ENCODE assay signal across 14 cellular contexts in genomic region chr16:89871895-89872294, GRCh38. TPM values are rescaled to one million over a fixed set of nuclear protein-coding genes. Genes with fewer than 3 reads are reported as not detected.
DNase-seq lines count a peak whose midpoint lies in the region; ATAC-seq and TF ChIP-seq lines count a peak whose summit lies in the region.
"Had no signal": no experiment of that assay in that cellular context is flagged by ENCODE, and none has a peak within 500 bp of the region (broad histone marks: within the 10 kb centered on the region; RNA-seq: fewer than 3 reads in every experiment).

No MANE protein-coding gene starts in this region.

- ATAC-seq in Panc1, result no peak
- ATAC-seq: effector memory CD8-positive, alpha-beta T cell; left lobe of liver; stimulated activated memory B cell treated with anti-CD40 and anti-IgM and Interleukin-4, amounts not matched to agents 10 μg/mL and 1 μg/mL and 100 μg/mL, for 72 hours had no signal

- H3K27me3 Mint-ChIP-seq in activated CD4-positive, alpha-beta T cell treated with anti-CD3 and anti-CD28 coated beads, Interleukin-2, amount 10 ng/mL, durations not matched to agents 7 days and 5 days, result no peaks in the 10 kb centered on the region
- no peaks in the 10 kb centered on the region for H3K27me3 Mint-ChIP-seq in CD4-positive, alpha-beta memory T cell
- H3K27me3 Mint-ChIP-seq: effector memory CD8-positive, alpha-beta T cell; stimulated activated memory B cell treated with anti-CD40 and anti-IgM and Interleukin-4, amounts not matched to agents 10 μg/mL and 1 μg/mL and 100 μg/mL, for 72 hours had no signal

- H3K27ac ChIP-seq in CD4-positive, alpha-beta memory T cell (ENCODE audit: low read depth, low read length), result peak overlapping the region; percentile 98
- H3K27ac ChIP-seq in Panc1 (ENCODE audit: low read length) (no peak overlapping the region), hepatocyte (no peak overlapping the region)

- peaks cover 11% of the 10 kb centered on the region for H3K9me3 Mint-ChIP-seq in activated CD4-positive, alpha-beta T cell treated with anti-CD3 and anti-CD28 coated beads, Interleukin-2, amount 10 ng/mL, durations not matched to agents 7 days and 5 days
- peaks cover 0 to 14% (median 4%) of the 10 kb centered on the region in 8 donors for H3K9me3 Mint-ChIP-seq in CD4-positive, alpha-beta memory T cell
- H3K9me3 Mint-ChIP-seq: stimulated activated memory B cell treated with anti-CD40 and anti-IgM and Interleukin-4, amounts not matched to agents 10 μg/mL and 1 μg/mL and 100 μg/mL, for 72 hours had no signal

- DNase-seq in activated CD4-positive, alpha-beta T cell treated with anti-CD3 and anti-CD28 coated beads, Interleukin-2, amount 10 ng/mL, durations not matched to agents 7 days and 5 days, result no peak
- no peak for DNase-seq in activated CD4-positive, alpha-beta T cell treated with anti-CD3 and anti-CD28 coated beads for 4 hours
- no peak for DNase-seq in CD4-positive, alpha-beta memory T cell
- no peak for DNase-seq in Panc1 (ENCODE audit: low read depth, low spot score)
- DNase-seq in hepatocyte (ENCODE audit: low spot score), result no peak
- no peak for DNase-seq in NCI-H2227 (lab: John Stamatoyannopoulos, UW; ENCODE audit: unreplicated experiment)
- DNase-seq in occipital lobe (lab: John Stamatoyannopoulos, UW), result no peak
- DNase-seq in EL, result no peak
- DNase-seq: ACHN, NCI-H82 had no signal

- H4K20me1 ChIP-seq in hepatocyte (ENCODE audit: insufficient read depth, poor library complexity, severe bottlenecking), result peaks cover 20% of the 10 kb centered on the region

- H3K36me3 Mint-ChIP-seq in activated CD4-positive, alpha-beta T cell treated with anti-CD3 and anti-CD28 coated beads, Interleukin-2, amount 10 ng/mL, durations not matched to agents 7 days and 5 days (ENCODE audit: low read depth), result peaks cover 25% of the 10 kb centered on the region
- peaks cover 11 to 19% of the 10 kb centered on the region in 2 donors for H3K36me3 Mint-ChIP-seq in CD4-positive, alpha-beta memory T cell

- peaks cover 10% of the 10 kb centered on the region for H3K36me3 ChIP-seq in CD4-positive, alpha-beta memory T cell (ENCODE audit: insufficient read depth, low read length)
- H3K36me3 ChIP-seq in Panc1 (ENCODE audit: control insufficient read depth, insufficient read depth, low read length), result peaks cover 4% of the 10 kb centered on the region
- H3K36me3 ChIP-seq in hepatocyte (replicated peaks; ENCODE audit: insufficient read depth, low read depth), result peaks cover 3% of the 10 kb centered on the region

- peak overlapping the region; percentile 90 for H3K4me3 Mint-ChIP-seq in activated CD4-positive, alpha-beta T cell treated with anti-CD3 and anti-CD28 coated beads, Interleukin-2, amount 10 ng/mL, durations not matched to agents 7 days and 5 days
- H3K4me3 Mint-ChIP-seq in CD4-positive, alpha-beta memory T cell, result peak overlapping the region in 6 of 8 donors; percentile 12 to 95 (median 60)

- peak overlapping the region; percentile 98 for H3K27ac Mint-ChIP-seq in activated CD4-positive, alpha-beta T cell treated with anti-CD3 and anti-CD28 coated beads, Interleukin-2, amount 10 ng/mL, durations not matched to agents 7 days and 5 days
- H3K27ac Mint-ChIP-seq in CD4-positive, alpha-beta memory T cell, result peak overlapping the region; percentile 36 to 98 (median 96)

- H3K4me1 ChIP-seq in CD4-positive, alpha-beta memory T cell (ENCODE audit: insufficient read depth, low read length), result peaks cover 27% of the 10 kb centered on the region
- H3K4me1 ChIP-seq in Panc1 (ENCODE audit: control insufficient read depth, insufficient read depth, low read length) (peaks cover 3% of the 10 kb centered on the region; the same call in 1 of the 2 replicates), hepatocyte (ENCODE audit: insufficient read depth) (peaks cover 19% of the 10 kb centered on the region)

- no peak overlapping the region for H2AFZ ChIP-seq in hepatocyte

- H3K79me2 ChIP-seq in hepatocyte, result peaks cover 30% of the 10 kb centered on the region

- peaks cover 0 to 3% of the 10 kb centered on the region in 2 donors for H3K9me3 ChIP-seq in CD4-positive, alpha-beta memory T cell (ENCODE audit: control insufficient read depth in 1 of 2, low read length in 2 of 2)
- no peaks in the 10 kb centered on the region for H3K9me3 ChIP-seq in Panc1 (ENCODE audit: control insufficient read depth, insufficient read depth, low read depth, low read length)
- H3K9me3 ChIP-seq in hepatocyte (ENCODE audit: low read depth), result no peaks in the 10 kb centered on the region

- POLR2A ChIA-PET in activated CD4-positive, alpha-beta T cell treated with anti-CD3 and anti-CD28 coated beads, Interleukin-2, amount 10 ng/mL, durations not matched to agents 7 days and 5 days (lab: Charles Lee), result no interaction called here
- POLR2A ChIA-PET in CD4-positive, alpha-beta memory T cell (lab: Charles Lee; ENCODE audit: partially characterized antibody), result interaction anchor here (1.5 to 4.8 kb wide), 7 partner anchors 9 to 171 kb away, joined by 7 to 117 read pairs (median 17); partner anchors contain the start of genes FANCA, SPATA2L and VPS9D1
- POLR2A ChIA-PET in Panc1 (lab: Charles Lee), result no interaction called here

- no peaks in the 10 kb centered on the region for H3K9me2 ChIP-seq in hepatocyte (replicated peaks; ENCODE audit: insufficient read depth)

- WGBS in hepatocyte (ENCODE audit: low lambda C conversion rate, missing lambda C conversion rate), result 90% methylated on average over 9 of the region's 9 CpGs

- peaks cover 17% of the 10 kb centered on the region for H3K4me1 Mint-ChIP-seq in activated CD4-positive, alpha-beta T cell treated with anti-CD3 and anti-CD28 coated beads, Interleukin-2, amount 10 ng/mL, durations not matched to agents 7 days and 5 days
- H3K4me1 Mint-ChIP-seq in CD4-positive, alpha-beta memory T cell, result peaks cover 4 to 26% (median 13%) of the 10 kb centered on the region in 4 donors

- no peak overlapping the region for H3K4me3 ChIP-seq in CD4-positive, alpha-beta memory T cell (ENCODE audit: low read length in 2 of 2)
- H3K4me3 ChIP-seq in Panc1 (ENCODE audit: low read depth in 2 of 2, low read length in 2 of 2), result no peak overlapping the region
- H3K4me3 ChIP-seq in hepatocyte, result no peak overlapping the region
- H3K4me3 ChIP-seq: mucosa of descending colon had no signal

- intact Hi-C loops in CD4-positive, alpha-beta memory T cell (cut with micrococcal nuclease), result loop anchor here (10.0 kb wide), 1 partner anchor 307 kb away; the partner anchor contains the start of gene RPL13
- intact Hi-C loops in Panc1 (cut with micrococcal nuclease; ENCODE audit: unreplicated experiment), result no loop called here

- CTCF ChIA-PET in activated CD4-positive, alpha-beta T cell treated with anti-CD3 and anti-CD28 coated beads, Interleukin-2, amount 10 ng/mL, durations not matched to agents 7 days and 5 days (lab: Charles Lee), result interaction anchor here (0.6 to 1.7 kb wide), 5 partner anchors 11 to 249 kb away, joined by 3 to 11 read pairs (median 4); no protein-coding TSS in a partner anchor
- CTCF ChIA-PET in CD4-positive, alpha-beta memory T cell (lab: Charles Lee; ENCODE audit: partially characterized antibody), result interaction anchor here (4.8 kb wide), 1 partner anchor 10 kb away, joined by 49 read pairs; no protein-coding TSS in a partner anchor
- CTCF ChIA-PET in Panc1 (lab: Charles Lee), result no interaction called here

- TSS peak; percentile 85 for BruUV-seq in Panc1 (replicated peaks; lab: Mats Ljungman, UMichigan)

- TF ChIP-seq CTCF in Panc1 (IDR thresholded peaks at IDR 0.05) (no peak), hepatocyte (IDR thresholded peaks at IDR 0.05; ENCODE audit: poor library complexity) (no peak)

- H3K4me2 ChIP-seq in hepatocyte, result peak overlapping the region; percentile 96

- in situ Hi-C loops in Panc1 (cut with HindIII; ENCODE audit: low pct_unique_long_range_greater_than_20kb, low sequenced_read_pairs), result no loop called here

- H3K27me3 ChIP-seq in CD4-positive, alpha-beta memory T cell (ENCODE audit: insufficient read depth, low read length), result no peaks in the 10 kb centered on the region
- H3K27me3 ChIP-seq in Panc1 (ENCODE audit: control insufficient read depth, insufficient read depth, low read length) (no peaks in the 10 kb centered on the region), hepatocyte (no peaks in the 10 kb centered on the region)

RNA-seq across cellular contexts. Expression of gene TCF25, which starts 1.5 kb away (rescaled TPM):
- total RNA-seq in activated CD4-positive, alpha-beta T cell treated with anti-CD3 and anti-CD28 coated beads, Interleukin-2, amount 10 ng/mL, durations not matched to agents 7 days and 5 days, result 100 to 1,000 TPM; 148 to 168 TPM
- total RNA-seq in CD4-positive, alpha-beta memory T cell, result 100 to 1,000 TPM; 283 to 308 TPM
- 100 to 1,000 TPM in 1 of 2 donors, 10 to 100 TPM in 1; 86.4 to 108 TPM for polyA plus RNA-seq in CD4-positive, alpha-beta memory T cell
- total RNA-seq in Panc1 (2021; ENCODE audit: unreplicated experiment) (144 TPM), hepatocyte (79.3 and 130 TPM in 2 replicates), occipital lobe (136 TPM)
- 163 TPM for polyA plus RNA-seq in Panc1 (2012; ENCODE audit: insufficient read length)
- polyA plus RNA-seq in hepatocyte, result 206 and 256 TPM in 2 replicates

RNA-seq across cellular contexts. Expression of gene SPIRE2, which starts 43.6 kb away (rescaled TPM):
- 1 to 10 TPM; 1.1 to 1.8 TPM for total RNA-seq in activated CD4-positive, alpha-beta T cell treated with anti-CD3 and anti-CD28 coated beads, Interleukin-2, amount 10 ng/mL, durations not matched to agents 7 days and 5 days
- total RNA-seq in CD4-positive, alpha-beta memory T cell, result 1 to 10 TPM; 3.0 to 3.3 TPM
- polyA plus RNA-seq in CD4-positive, alpha-beta memory T cell, result under 1 TPM in 1 of 2 donors, not detected in 1; 0.71 TPM
- total RNA-seq in Panc1 (2021; ENCODE audit: unreplicated experiment) (21.7 TPM), hepatocyte (16.9 and 21.7 TPM in 2 replicates), occipital lobe (17.0 TPM)
- polyA plus RNA-seq in Panc1 (2012; ENCODE audit: insufficient read length), result 24.5 TPM
- 13.4 and 18.4 TPM in 2 replicates for polyA plus RNA-seq in hepatocyte

RNA-seq across cellular contexts. Expression of gene MC1R, which starts 46.8 kb away (rescaled TPM):
- total RNA-seq in activated CD4-positive, alpha-beta T cell treated with anti-CD3 and anti-CD28 coated beads, Interleukin-2, amount 10 ng/mL, durations not matched to agents 7 days and 5 days, result 1 to 10 TPM; 5.0 to 6.6 TPM
- total RNA-seq in CD4-positive, alpha-beta memory T cell, result 10 to 100 TPM; 12.6 to 13.5 TPM
- under 1 TPM in 1 of 2 donors, not detected in 1; 0.22 TPM for polyA plus RNA-seq in CD4-positive, alpha-beta memory T cell
- total RNA-seq in Panc1 (2021; ENCODE audit: unreplicated experiment) (8.7 TPM), hepatocyte (4.2 and 4.5 TPM in 2 replicates), occipital lobe (3.3 TPM)
- polyA plus RNA-seq in Panc1 (2012; ENCODE audit: insufficient read length), result 12.0 TPM
- 3.4 and 4.8 TPM in 2 replicates for polyA plus RNA-seq in hepatocyte

RNA-seq across cellular contexts. Expression of gene TUBB3, which starts 51.2 kb away (rescaled TPM):
- total RNA-seq in activated CD4-positive, alpha-beta T cell treated with anti-CD3 and anti-CD28 coated beads, Interleukin-2, amount 10 ng/mL, durations not matched to agents 7 days and 5 days, result 1 to 10 TPM; 1.1 to 1.6 TPM
- total RNA-seq in CD4-positive, alpha-beta memory T cell, result under 1 TPM in 1 of 2 experiments, not detected in 1; 0.73 TPM
- polyA plus RNA-seq in CD4-positive, alpha-beta memory T cell, result not detected
- total RNA-seq in Panc1 (2021; ENCODE audit: unreplicated experiment) (205 TPM), hepatocyte (50.0 and 87.2 TPM in 2 replicates), occipital lobe (2,684 TPM)
- polyA plus RNA-seq in Panc1 (2012; ENCODE audit: insufficient read length), result 463 TPM
- polyA plus RNA-seq in hepatocyte, result 69.3 and 70.0 TPM in 2 replicates

RNA-seq across cellular contexts. Expression of gene FANCA, which starts 55.4 kb away (rescaled TPM):
- total RNA-seq in activated CD4-positive, alpha-beta T cell treated with anti-CD3 and anti-CD28 coated beads, Interleukin-2, amount 10 ng/mL, durations not matched to agents 7 days and 5 days, result 100 to 1,000 TPM in 1 of 2 experiments, 10 to 100 TPM in 1; 97.1 to 111 TPM
- 10 to 100 TPM in 1 of 2 experiments, 1 to 10 TPM in 1; 9.6 to 10.1 TPM for total RNA-seq in CD4-positive, alpha-beta memory T cell
- 1 to 10 TPM; 4.6 to 8.1 TPM for polyA plus RNA-seq in CD4-positive, alpha-beta memory T cell
- 56.8 TPM for total RNA-seq in Panc1 (2021; ENCODE audit: unreplicated experiment)
- 21.1 TPM for polyA plus RNA-seq in Panc1 (2012; ENCODE audit: insufficient read length)
- 6.1 and 9.5 TPM in 2 replicates for total RNA-seq in hepatocyte
- 9.6 and 11.4 TPM in 2 replicates for polyA plus RNA-seq in hepatocyte
- total RNA-seq in occipital lobe, result 10.8 TPM
